Comparison of ENCODE assay signal across 28 cellular contexts in the genomic region with DNA sequence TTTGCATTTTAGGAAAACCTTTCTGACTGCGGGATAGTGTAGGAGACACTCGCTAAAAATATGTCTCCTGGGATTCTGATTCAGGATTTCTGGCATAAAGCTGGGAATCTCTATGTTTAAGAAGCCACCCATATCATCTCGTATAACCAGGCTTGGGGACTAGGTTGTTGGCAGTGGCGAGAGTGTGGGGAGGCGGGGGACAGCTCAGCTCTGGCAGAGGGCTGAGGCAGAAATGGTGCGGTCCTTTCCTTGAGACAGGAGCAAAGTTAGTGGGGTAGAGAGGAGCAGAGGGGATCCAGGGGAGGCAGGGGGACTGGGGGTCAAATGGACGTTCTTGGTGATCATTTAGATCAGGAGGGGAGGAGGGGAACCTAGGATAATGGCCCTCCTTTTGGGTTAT.
"Had no signal": no experiment of that assay in that cellular context is flagged by ENCODE, and none has a peak within 500 bp of the region (broad histone marks: within the 10 kb centered on the region; RNA-seq: fewer than 3 reads in every experiment).

No MANE protein-coding gene starts in this region.

- H3K4me3 Mint-ChIP-seq: activated CD4-positive, alpha-beta memory T cell treated with anti-CD3 and anti-CD28 coated beads for 36 hours; activated T-cell treated with anti-CD3 and anti-CD28 coated beads, Interleukin-2, amount 50 U/mL, for 24 hours; T-helper 1 cell treated with Interleukin-12 subunit alpha and Interleukin-12 subunit beta and Interleukin-4 antibody, amounts not matched to agents 30 μg/mL and 1 μg/mL, for 36 hours had no signal

- H3K36me3 ChIP-seq: heart right ventricle, lower lobe of right lung, right lobe of liver, upper lobe of left lung, vagina had no signal

- H3K9me3 ChIP-seq: heart right ventricle, lower lobe of right lung, right lobe of liver, testis, upper lobe of left lung, vagina had no signal

- H3K36me3 Mint-ChIP-seq: activated CD4-positive, alpha-beta memory T cell treated with anti-CD3 and anti-CD28 coated beads for 36 hours had no signal

- ATAC-seq: activated CD4-positive, CD25-positive, alpha-beta regulatory T cell treated with anti-CD3 and anti-CD28 coated beads, Interleukin-2, amount 50 U/mL, for 24 hours; esophagus mucosa; heart right ventricle; left lobe of liver; right lobe of liver; stimulated activated naive CD8-positive, alpha-beta T cell treated with anti-CD3 and anti-CD28 coated beads, Interleukin-15, Interleukin-2, amounts not matched to agents 100 U/mL and 50 U/mL, for 24 hours had no signal

- FAIRE-seq: astrocyte, TTC549 had no signal

- H3K27ac Mint-ChIP-seq: activated CD4-positive, alpha-beta memory T cell treated with anti-CD3 and anti-CD28 coated beads for 36 hours; activated T-cell treated with anti-CD3 and anti-CD28 coated beads, Interleukin-2, amount 50 U/mL, for 24 hours; T-helper 1 cell treated with Interleukin-12 subunit alpha and Interleukin-12 subunit beta and Interleukin-4 antibody, amounts not matched to agents 30 μg/mL and 1 μg/mL, for 36 hours had no signal

- H3K4me3 ChIP-seq: heart right ventricle, lower lobe of right lung, right lobe of liver, testis, upper lobe of left lung, vagina had no signal

- H3K27me3 ChIP-seq: heart right ventricle, right lobe of liver, testis, upper lobe of left lung, vagina had no signal

- DNase-seq: activated CD4-positive, alpha-beta memory T cell treated with anti-CD3 and anti-CD28 coated beads for 36 hours; activated CD4-positive, alpha-beta T cell treated with anti-CD3 and anti-CD28 coated beads for 48 hours; activated CD8-positive, alpha-beta memory T cell treated with anti-CD3 and anti-CD28 coated beads, Interleukin-2, amount 50 U/mL, for 4 hours; activated gamma-delta T cell; activated naive CD4-positive, alpha-beta T cell treated with anti-CD3 and anti-CD28 coated beads, Interleukin-2, amount 50 U/mL, for 16 hours; activated T-cell treated with anti-CD3 and anti-CD28 coated beads, Interleukin-2, amount 50 U/mL, for 24 hours; amniotic stem cell; caudate nucleus; foreskin fibroblast; heart right ventricle; kidney glomerular epithelial cell; lower lobe of right lung; occipital lobe; right lobe of liver; stimulated activated CD4-positive, alpha-beta T cell treated with anti-CD3 and anti-CD28 coated beads, Interleukin-2, amount 100 ng/mL, for 48 hours; stimulated activated naive CD8-positive, alpha-beta T cell treated with anti-CD3 and anti-CD28 coated beads, Interleukin-15, Interleukin-2, amounts not matched to agents 100 U/mL and 50 U/mL, for 24 hours; SW 1271; T-helper 9 cell; testis; upper lobe of left lung had no signal

- H3K27ac ChIP-seq: heart right ventricle, lower lobe of right lung, right lobe of liver, testis, upper lobe of left lung, vagina, VCaP had no signal

- H3K9me3 Mint-ChIP-seq: activated CD4-positive, alpha-beta memory T cell treated with anti-CD3 and anti-CD28 coated beads for 36 hours; activated T-cell treated with anti-CD3 and anti-CD28 coated beads, Interleukin-2, amount 50 U/mL, for 24 hours; T-helper 1 cell treated with Interleukin-12 subunit alpha and Interleukin-12 subunit beta and Interleukin-4 antibody, amounts not matched to agents 30 μg/mL and 1 μg/mL, for 36 hours had no signal
